18 cellular contexts compared by ENCODE assay signal in genomic region chr3:76551739-76552138, GRCh38.
A peak's percentile ranks its signal among the peaks of the same experiment; 100 is the strongest.
DNase-seq lines count a peak whose midpoint lies in the region; ATAC-seq and TF ChIP-seq lines count a peak whose summit lies in the region.
"Had no signal": no experiment of that assay in that cellular context is flagged by ENCODE, and none has a peak within 500 bp of the region (broad histone marks: within the 10 kb centered on the region; RNA-seq: fewer than 3 reads in every experiment).

No MANE protein-coding gene starts in this region.

- H3K36me3 Mint-ChIP-seq in stimulated activated effector memory CD8-positive, alpha-beta T cell treated with anti-CD3 and anti-CD28 coated beads, Interleukin-12 subunit alpha, Interleukin-12 subunit beta, amount 100 ng/mL, for 72 hours, result no peaks in the 10 kb centered on the region

- H3K4me3 Mint-ChIP-seq in stimulated activated effector memory CD8-positive, alpha-beta T cell treated with anti-CD3 and anti-CD28 coated beads, Interleukin-12 subunit alpha, Interleukin-12 subunit beta, amount 100 ng/mL, for 72 hours, result no peak overlapping the region

- H3K27ac ChIP-seq in foreskin keratinocyte, result no peak overlapping the region
- H3K27ac ChIP-seq: C4-2B, SJCRH30 had no signal

- no peaks in the 10 kb centered on the region for H3K27me3 ChIP-seq in MG63
- no peaks in the 10 kb centered on the region for H3K27me3 ChIP-seq in foreskin keratinocyte
- H3K27me3 ChIP-seq: SJCRH30 had no signal

- TF ChIP-seq CTCF in foreskin keratinocyte (conservative IDR thresholded peaks at IDR 0.05), result no peak

- peak; percentile 5 for DNase-seq in NCI-H1105 treated with DMSO at 0.1 percent for 48 hours (lab: John Stamatoyannopoulos, UW)
- DNase-seq in NCI-H1105 (lab: John Stamatoyannopoulos, UW), result no peak
- peak; percentile 29 for DNase-seq in MG63
- DNase-seq in foreskin keratinocyte, result no peak
- DNase-seq in stimulated activated effector memory CD8-positive, alpha-beta T cell treated with anti-CD3 and anti-CD28 coated beads, Interleukin-12 subunit alpha, Interleukin-12 subunit beta, amount 100 ng/mL, for 72 hours (ENCODE audit: low spot score in 2 of 2), result no peak
- DNase-seq in NCI-H1694 (lab: John Stamatoyannopoulos, UW), result no peak
- DNase-seq: DMS153, EL, NCI-H1436 treated with DMSO at 0.1 percent for 48 hours, NCI-H226, NCI-H524 treated with DMSO at 0.1 percent for 48 hours, OCI-M1, SJCRH30, SW 1271 had no signal

- H3K9me3 ChIP-seq in MG63, result no peaks in the 10 kb centered on the region
- H3K9me3 ChIP-seq: HAP-1, SJCRH30 had no signal

- no peaks in the 10 kb centered on the region for H3K4me1 Mint-ChIP-seq in stimulated activated effector memory CD8-positive, alpha-beta T cell treated with anti-CD3 and anti-CD28 coated beads, Interleukin-12 subunit alpha, Interleukin-12 subunit beta, amount 100 ng/mL, for 72 hours

- no peaks in the 10 kb centered on the region for H3K4me1 ChIP-seq in foreskin keratinocyte
- H3K4me1 ChIP-seq: HAP-1, SJCRH30 had no signal

- H3K9me3 Mint-ChIP-seq in stimulated activated effector memory CD8-positive, alpha-beta T cell treated with anti-CD3 and anti-CD28 coated beads, Interleukin-12 subunit alpha, Interleukin-12 subunit beta, amount 100 ng/mL, for 72 hours, result peaks cover 14% of the 10 kb centered on the region

- H3K4me3 ChIP-seq in MG63, result no peak overlapping the region
- H3K4me3 ChIP-seq: HAP-1, SJCRH30 had no signal

- peak; percentile 23 for ATAC-seq in foreskin keratinocyte
- ATAC-seq in stimulated activated effector memory CD8-positive, alpha-beta T cell treated with anti-CD3 and anti-CD28 coated beads, Interleukin-12 subunit alpha, Interleukin-12 subunit beta, amount 100 ng/mL, for 72 hours, result peak; percentile 21
- ATAC-seq in GM18511 (IDR thresholded peaks at IDR 0.05; ENCODE audit: unreplicated experiment), result no peak
- no peak for ATAC-seq in HG03175 (IDR thresholded peaks at IDR 0.05; ENCODE audit: unreplicated experiment)

- H3K27ac Mint-ChIP-seq in stimulated activated effector memory CD8-positive, alpha-beta T cell treated with anti-CD3 and anti-CD28 coated beads, Interleukin-12 subunit alpha, Interleukin-12 subunit beta, amount 100 ng/mL, for 72 hours, result no peak overlapping the region

- no peaks in the 10 kb centered on the region for H3K36me3 ChIP-seq in MG63
- H3K36me3 ChIP-seq: HAP-1, SJCRH30 had no signal

Comparison
In these comparisons a context has a peak if more than half of its experiments do, and no peak if none do; other contexts are left out.
1. DNase-seq: peak in NCI-H1105 treated with DMSO at 0.1 percent for 48 hours (single experiment) and MG63 (single experiment); none in NCI-H1105 (single experiment), foreskin keratinocyte (0 of 2), stimulated activated effector memory CD8-positive, alpha-beta T cell treated with anti-CD3 and anti-CD28 coated beads, Interleukin-12 subunit alpha, Interleukin-12 subunit beta, amount 100 ng/mL, for 72 hours (0 of 2) and NCI-H1694 (single experiment).
2. ATAC-seq: peak in foreskin keratinocyte (single experiment) and stimulated activated effector memory CD8-positive, alpha-beta T cell treated with anti-CD3 and anti-CD28 coated beads, Interleukin-12 subunit alpha, Interleukin-12 subunit beta, amount 100 ng/mL, for 72 hours (single experiment); none in GM18511 (single experiment) and HG03175 (single experiment).